ENCODE assay signal across 26 cellular contexts in the genomic region with DNA sequence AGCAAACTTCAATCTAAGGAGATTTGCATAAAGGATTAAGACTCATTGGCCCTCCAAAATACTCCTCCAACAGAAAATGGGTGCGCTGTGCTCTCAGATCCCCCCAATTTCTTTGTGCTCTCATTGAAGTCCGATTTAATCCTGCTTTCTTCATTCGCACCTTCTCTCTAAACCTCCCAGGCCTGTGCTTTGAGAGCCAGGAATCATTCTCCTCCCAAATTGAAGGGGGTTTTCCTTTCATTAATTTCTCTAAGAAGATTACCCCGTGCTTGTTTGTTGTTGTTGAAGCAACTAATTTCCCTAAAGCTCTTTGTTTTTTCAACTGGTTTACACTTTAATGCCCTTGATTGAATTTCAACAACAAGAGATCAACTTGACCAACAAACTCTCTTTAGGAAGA.
"Had no signal": no experiment of that assay in that cellular context is flagged by ENCODE, and none has a peak within 500 bp of the region (broad histone marks: within the 10 kb centered on the region; RNA-seq: fewer than 3 reads in every experiment).

No MANE protein-coding gene starts in this region.

- H3K4me3 Mint-ChIP-seq: activated CD4-positive, alpha-beta memory T cell treated with anti-CD3 and anti-CD28 coated beads for 36 hours; activated CD4-positive, alpha-beta T cell treated with anti-CD3 and anti-CD28 coated beads for 36 hours; activated CD4-positive, alpha-beta T cell treated with anti-CD3 and anti-CD28 coated beads, Interleukin-2, amount 10 ng/mL, durations not matched to agents 24 days and 14 days; activated naive CD8-positive, alpha-beta T cell; activated T-cell treated with anti-CD3 and anti-CD28 coated beads, Interleukin-2, amount 50 U/mL, for 24 hours; activated T-cell treated with anti-CD3 and anti-CD28 coated beads, Interleukin-2, amount 50 U/mL, for 72 hours; central memory CD8-positive, alpha-beta T cell; dendritic cell treated with granulocyte-macrophage colony-stimulating factor and Interleukin-4, amounts not matched to agents 40 ng/mL and 50 ng/mL, for 4 days had no signal

- H3K36me3 ChIP-seq: brain microvascular endothelial cell, heart left ventricle had no signal

- H3K9me3 ChIP-seq: heart left ventricle had no signal

- H3K27ac ChIP-seq: brain microvascular endothelial cell, coronary artery, dorsolateral prefrontal cortex, epithelial cell of prostate, heart left ventricle had no signal

- DNase-seq: activated CD4-positive, alpha-beta memory T cell treated with anti-CD3 and anti-CD28 coated beads for 36 hours; activated CD4-positive, alpha-beta T cell treated with anti-CD3 and anti-CD28 coated beads for 36 hours; activated CD4-positive, alpha-beta T cell treated with anti-CD3 and anti-CD28 coated beads, Interleukin-2, amount 10 ng/mL, durations not matched to agents 24 days and 14 days; activated CD4-positive, CD25-positive, alpha-beta regulatory T cell; activated CD4-positive, CD25-positive, alpha-beta regulatory T cell treated with anti-CD3 and anti-CD28 coated beads, Interleukin-2, amount 50 U/mL, for 72 hours; activated CD8-positive, alpha-beta memory T cell treated with anti-CD3 and anti-CD28 coated beads, Interleukin-2, amount 50 U/mL, for 48 hours; activated gamma-delta T cell; activated naive CD4-positive, alpha-beta T cell treated with anti-CD3 and anti-CD28 coated beads, Interleukin-2, amount 50 U/mL, for 16 hours; activated naive CD4-positive, alpha-beta T cell treated with Interleukin-2 at 50 U/mL for 16 hours; activated T-cell treated with anti-CD3 and anti-CD28 coated beads for 4 hours; activated T-cell treated with anti-CD3 and anti-CD28 coated beads, Interleukin-2, amount 50 U/mL, for 24 hours; activated T-cell treated with anti-CD3 and anti-CD28 coated beads, Interleukin-2, amount 50 U/mL, for 72 hours; amniotic stem cell; anterior cingulate cortex; brain microvascular endothelial cell; dorsolateral prefrontal cortex; effector memory CD4-positive, alpha-beta T cell; foreskin fibroblast; glutamatergic neuron; heart left ventricle; T-helper 2 cell had no signal

- H3K4me3 ChIP-seq: coronary artery, dorsolateral prefrontal cortex, heart left ventricle had no signal

- H3K27ac Mint-ChIP-seq: activated CD4-positive, alpha-beta memory T cell treated with anti-CD3 and anti-CD28 coated beads for 36 hours; activated CD4-positive, alpha-beta T cell treated with anti-CD3 and anti-CD28 coated beads for 36 hours; activated CD4-positive, alpha-beta T cell treated with anti-CD3 and anti-CD28 coated beads, Interleukin-2, amount 10 ng/mL, durations not matched to agents 24 days and 14 days; activated naive CD8-positive, alpha-beta T cell; activated T-cell treated with anti-CD3 and anti-CD28 coated beads, Interleukin-2, amount 50 U/mL, for 24 hours; activated T-cell treated with anti-CD3 and anti-CD28 coated beads, Interleukin-2, amount 50 U/mL, for 72 hours; dendritic cell treated with granulocyte-macrophage colony-stimulating factor and Interleukin-4, amounts not matched to agents 40 ng/mL and 50 ng/mL, for 4 days had no signal

- ATAC-seq: activated CD4-positive, alpha-beta T cell treated with anti-CD3 and anti-CD28 coated beads for 36 hours; activated T-cell treated with anti-CD3 and anti-CD28 coated beads, Interleukin-2, amount 50 U/mL, for 72 hours; heart left ventricle had no signal

- H3K4me1 Mint-ChIP-seq: activated CD4-positive, alpha-beta T cell treated with anti-CD3 and anti-CD28 coated beads for 36 hours; activated CD4-positive, alpha-beta T cell treated with anti-CD3 and anti-CD28 coated beads, Interleukin-2, amount 10 ng/mL, durations not matched to agents 24 days and 14 days; central memory CD8-positive, alpha-beta T cell had no signal

- H3K36me3 Mint-ChIP-seq: activated CD4-positive, alpha-beta memory T cell treated with anti-CD3 and anti-CD28 coated beads for 36 hours; activated naive CD8-positive, alpha-beta T cell had no signal

- H3K9me3 Mint-ChIP-seq: activated CD4-positive, alpha-beta memory T cell treated with anti-CD3 and anti-CD28 coated beads for 36 hours; activated T-cell treated with anti-CD3 and anti-CD28 coated beads, Interleukin-2, amount 50 U/mL, for 24 hours; dendritic cell treated with granulocyte-macrophage colony-stimulating factor and Interleukin-4, amounts not matched to agents 40 ng/mL and 50 ng/mL, for 4 days had no signal
